ENCODE assay signal across 35 cellular contexts in the genomic region with DNA sequence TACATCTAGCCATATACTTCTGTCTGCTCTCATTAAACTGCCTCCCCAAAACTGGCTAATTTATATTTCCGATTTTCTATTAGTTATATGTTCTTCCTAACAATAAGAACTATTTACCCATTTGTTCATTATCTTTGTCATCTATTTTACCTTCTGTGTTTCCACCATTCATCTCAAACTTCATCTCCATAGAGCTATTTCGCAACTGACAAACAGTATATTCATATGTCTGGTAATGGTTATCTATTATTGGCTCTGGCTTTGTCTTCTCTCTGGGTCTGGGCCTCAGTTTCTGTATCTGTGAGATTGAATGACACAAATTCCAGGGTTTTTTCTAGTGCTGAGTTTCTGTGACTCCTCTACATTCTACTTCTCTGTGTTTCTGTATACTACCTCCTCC. TPM values are rescaled to one million over a fixed set of nuclear protein-coding genes. Genes with fewer than 3 reads are reported as not detected.
"Had no signal": no experiment of that assay in that cellular context is flagged by ENCODE, and none has a peak within 500 bp of the region (broad histone marks: within the 10 kb centered on the region; RNA-seq: fewer than 3 reads in every experiment).

No MANE protein-coding gene starts in this region.

- DNase-seq: activated CD4-positive, alpha-beta memory T cell treated with anti-CD3 and anti-CD28 coated beads, Interleukin-2, amount 10 ng/mL, durations not matched to agents 7 days and 5 days; activated CD4-positive, alpha-beta T cell treated with anti-CD3 and anti-CD28 coated beads for 1 hour; activated CD4-positive, alpha-beta T cell treated with anti-CD3 and anti-CD28 coated beads for 36 hours; activated CD4-positive, alpha-beta T cell treated with anti-CD3 and anti-CD28 coated beads for 48 hours; activated CD4-positive, alpha-beta T cell treated with anti-CD3 and anti-CD28 coated beads, Interleukin-2, amount 10 ng/mL, durations not matched to agents 7 days and 5 days; activated CD4-positive, alpha-beta T cell treated with anti-CD3 and anti-CD28 coated beads, Interleukin-2, amount 50 U/mL, for 48 hours; activated CD4-positive, CD25-positive, alpha-beta regulatory T cell; activated CD8-positive, alpha-beta memory T cell treated with anti-CD3 and anti-CD28 coated beads, Interleukin-2, amount 10 ng/mL, durations not matched to agents 7 days and 5 days; activated CD8-positive, alpha-beta T cell treated with anti-CD3 and anti-CD28 coated beads, Interleukin-2, amount 10 ng/mL, durations not matched to agents 7 days and 5 days; activated effector memory CD4-positive, alpha-beta T cell treated with Interleukin-2 at 50 U/mL for 16 hours; activated gamma-delta T cell; activated naive CD4-positive, alpha-beta T cell treated with Interleukin-2 at 50 U/mL for 16 hours; activated naive CD8-positive, alpha-beta T cell treated with anti-CD3 and anti-CD28 coated beads, Interleukin-2, amount 10 ng/mL, durations not matched to agents 7 days and 5 days; activated naive CD8-positive, alpha-beta T cell treated with anti-CD3 and anti-CD28 coated beads, Interleukin-2, amount 50 U/mL, for 24 hours; activated T-cell treated with anti-CD3 and anti-CD28 coated beads, Interleukin-2, amount 50 U/mL, for 24 hours; aorta; body of pancreas; brain microvascular endothelial cell; central memory CD4-positive, alpha-beta T cell; T-helper 2 cell; T-helper 9 cell; WERI-Rb-1 had no signal

- H3K4me1 ChIP-seq: breast epithelium had no signal

- ATAC-seq: activated CD4-positive, alpha-beta T cell treated with anti-CD3 and anti-CD28 coated beads for 36 hours; activated CD4-positive, CD25-positive, alpha-beta regulatory T cell treated with anti-CD3 and anti-CD28 coated beads, Interleukin-2, amount 50 U/mL, for 24 hours; activated CD8-positive, alpha-beta memory T cell treated with anti-CD3 and anti-CD28 coated beads, Interleukin-2, amount 10 ng/mL, durations not matched to agents 7 days and 5 days; activated CD8-positive, alpha-beta T cell treated with anti-CD3 and anti-CD28 coated beads, Interleukin-2, amount 10 ng/mL, durations not matched to agents 7 days and 5 days; activated naive CD8-positive, alpha-beta T cell treated with anti-CD3 and anti-CD28 coated beads, Interleukin-2, amount 50 U/mL, for 24 hours; body of pancreas; WTC11 had no signal

- H3K4me3 ChIP-seq: body of pancreas, breast epithelium had no signal

- H3K27ac Mint-ChIP-seq: activated CD4-positive, alpha-beta memory T cell treated with anti-CD3 and anti-CD28 coated beads, Interleukin-2, amount 10 ng/mL, durations not matched to agents 7 days and 5 days; activated CD4-positive, alpha-beta T cell treated with anti-CD3 and anti-CD28 coated beads for 36 hours; activated CD4-positive, alpha-beta T cell treated with anti-CD3 and anti-CD28 coated beads, Interleukin-2, amount 10 ng/mL, durations not matched to agents 7 days and 5 days; activated CD8-positive, alpha-beta memory T cell treated with anti-CD3 and anti-CD28 coated beads, Interleukin-2, amount 10 ng/mL, durations not matched to agents 7 days and 5 days; activated CD8-positive, alpha-beta T cell treated with anti-CD3 and anti-CD28 coated beads, Interleukin-2, amount 10 ng/mL, durations not matched to agents 7 days and 5 days; activated naive CD4-positive, alpha-beta T cell treated with anti-CD3 and anti-CD28 coated beads, Interleukin-2, amount 10 ng/mL, durations not matched to agents 7 days and 5 days; activated naive CD4-positive, alpha-beta T cell treated with anti-CD3 and anti-CD28 coated beads, Interleukin-2, amount 50 U/mL, for 24 hours; activated naive CD8-positive, alpha-beta T cell; activated naive CD8-positive, alpha-beta T cell treated with anti-CD3 and anti-CD28 coated beads, Interleukin-2, amount 10 ng/mL, durations not matched to agents 7 days and 5 days; activated naive CD8-positive, alpha-beta T cell treated with anti-CD3 and anti-CD28 coated beads, Interleukin-2, amount 50 U/mL, for 24 hours; activated T-cell treated with anti-CD3 and anti-CD28 coated beads, Interleukin-2, amount 50 U/mL, for 24 hours; activated T-helper 2 cell treated with anti-CD3 and anti-CD28 coated beads, Interferon-gamma antibody, Interleukin-2, Interleukin-4, amounts not matched to agents 10 μg/mL and 5 μg/mL and 100 μg/mL, durations not matched to agents 14 hours and 24 hours and 36 hours; T-helper 1 cell treated with Interleukin-12 subunit alpha and Interleukin-12 subunit beta and Interleukin-4 antibody, amounts not matched to agents 30 μg/mL and 1 μg/mL, for 36 hours; T-helper 2 cell treated with Interferon-gamma antibody and Interleukin-4, amounts not matched to agents 5 μg/mL and 100 μg/mL, for 36 hours; WTC11 had no signal

- H3K9me3 Mint-ChIP-seq: activated CD4-positive, alpha-beta memory T cell treated with anti-CD3 and anti-CD28 coated beads, Interleukin-2, amount 10 ng/mL, durations not matched to agents 7 days and 5 days; activated CD4-positive, alpha-beta T cell treated with anti-CD3 and anti-CD28 coated beads, Interleukin-2, amount 10 ng/mL, durations not matched to agents 7 days and 5 days; activated naive CD4-positive, alpha-beta T cell treated with anti-CD3 and anti-CD28 coated beads, Interleukin-2, amount 10 ng/mL, durations not matched to agents 7 days and 5 days; activated naive CD4-positive, alpha-beta T cell treated with anti-CD3 and anti-CD28 coated beads, Interleukin-2, amount 50 U/mL, for 24 hours; activated naive CD8-positive, alpha-beta T cell treated with anti-CD3 and anti-CD28 coated beads, Interleukin-2, amount 10 ng/mL, durations not matched to agents 7 days and 5 days; activated naive CD8-positive, alpha-beta T cell treated with anti-CD3 and anti-CD28 coated beads, Interleukin-2, amount 50 U/mL, for 24 hours; activated T-cell treated with anti-CD3 and anti-CD28 coated beads, Interleukin-2, amount 50 U/mL, for 24 hours; activated T-helper 2 cell treated with anti-CD3 and anti-CD28 coated beads, Interferon-gamma antibody, Interleukin-2, Interleukin-4, amounts not matched to agents 10 μg/mL and 5 μg/mL and 100 μg/mL, durations not matched to agents 14 hours and 24 hours and 36 hours; T-helper 1 cell treated with Interleukin-12 subunit alpha and Interleukin-12 subunit beta and Interleukin-4 antibody, amounts not matched to agents 30 μg/mL and 1 μg/mL, for 36 hours; T-helper 2 cell treated with Interferon-gamma antibody and Interleukin-4, amounts not matched to agents 5 μg/mL and 100 μg/mL, for 36 hours; WTC11 had no signal

- H3K36me3 Mint-ChIP-seq: activated CD8-positive, alpha-beta memory T cell treated with anti-CD3 and anti-CD28 coated beads, Interleukin-2, amount 10 ng/mL, durations not matched to agents 7 days and 5 days; activated naive CD4-positive, alpha-beta T cell treated with anti-CD3 and anti-CD28 coated beads, Interleukin-2, amount 10 ng/mL, durations not matched to agents 7 days and 5 days; activated naive CD4-positive, alpha-beta T cell treated with anti-CD3 and anti-CD28 coated beads, Interleukin-2, amount 50 U/mL, for 24 hours; activated naive CD8-positive, alpha-beta T cell; activated naive CD8-positive, alpha-beta T cell treated with anti-CD3 and anti-CD28 coated beads, Interleukin-2, amount 10 ng/mL, durations not matched to agents 7 days and 5 days had no signal

- H3K36me3 ChIP-seq: brain microvascular endothelial cell, breast epithelium had no signal

- H3K27ac ChIP-seq: body of pancreas, brain microvascular endothelial cell, breast epithelium, WERI-Rb-1 had no signal

- H3K9me3 ChIP-seq: body of pancreas, breast epithelium had no signal

- H3K4me3 Mint-ChIP-seq: activated CD4-positive, alpha-beta memory T cell treated with anti-CD3 and anti-CD28 coated beads, Interleukin-2, amount 10 ng/mL, durations not matched to agents 7 days and 5 days; activated CD4-positive, alpha-beta T cell treated with anti-CD3 and anti-CD28 coated beads for 36 hours; activated CD4-positive, alpha-beta T cell treated with anti-CD3 and anti-CD28 coated beads, Interleukin-2, amount 10 ng/mL, durations not matched to agents 7 days and 5 days; activated CD8-positive, alpha-beta memory T cell treated with anti-CD3 and anti-CD28 coated beads, Interleukin-2, amount 10 ng/mL, durations not matched to agents 7 days and 5 days; activated CD8-positive, alpha-beta T cell treated with anti-CD3 and anti-CD28 coated beads, Interleukin-2, amount 10 ng/mL, durations not matched to agents 7 days and 5 days; activated naive CD4-positive, alpha-beta T cell treated with anti-CD3 and anti-CD28 coated beads, Interleukin-2, amount 10 ng/mL, durations not matched to agents 7 days and 5 days; activated naive CD4-positive, alpha-beta T cell treated with anti-CD3 and anti-CD28 coated beads, Interleukin-2, amount 50 U/mL, for 24 hours; activated naive CD8-positive, alpha-beta T cell; activated naive CD8-positive, alpha-beta T cell treated with anti-CD3 and anti-CD28 coated beads, Interleukin-2, amount 10 ng/mL, durations not matched to agents 7 days and 5 days; activated naive CD8-positive, alpha-beta T cell treated with anti-CD3 and anti-CD28 coated beads, Interleukin-2, amount 50 U/mL, for 24 hours; activated T-cell treated with anti-CD3 and anti-CD28 coated beads, Interleukin-2, amount 50 U/mL, for 24 hours; T-helper 1 cell treated with Interleukin-12 subunit alpha and Interleukin-12 subunit beta and Interleukin-4 antibody, amounts not matched to agents 30 μg/mL and 1 μg/mL, for 36 hours; T-helper 2 cell treated with Interferon-gamma antibody and Interleukin-4, amounts not matched to agents 5 μg/mL and 100 μg/mL, for 36 hours; WTC11 had no signal

- FAIRE-seq: astrocyte, TTC549 had no signal

RNA-seq across cellular contexts. Expression of gene EMX1, which starts 9.7 kb away (rescaled TPM):
- total RNA-seq: activated CD4-positive, alpha-beta memory T cell treated with anti-CD3 and anti-CD28 coated beads, Interleukin-2, amount 10 ng/mL, durations not matched to agents 7 days and 5 days; activated CD4-positive, alpha-beta T cell treated with anti-CD3 and anti-CD28 coated beads for 36 hours; activated CD4-positive, alpha-beta T cell treated with anti-CD3 and anti-CD28 coated beads, Interleukin-2, amount 10 ng/mL, durations not matched to agents 7 days and 5 days; activated CD8-positive, alpha-beta memory T cell treated with anti-CD3 and anti-CD28 coated beads, Interleukin-2, amount 10 ng/mL, durations not matched to agents 7 days and 5 days; activated CD8-positive, alpha-beta T cell treated with anti-CD3 and anti-CD28 coated beads, Interleukin-2, amount 10 ng/mL, durations not matched to agents 7 days and 5 days; activated naive CD8-positive, alpha-beta T cell treated with anti-CD3 and anti-CD28 coated beads, Interleukin-2, amount 10 ng/mL, durations not matched to agents 7 days and 5 days; activated T-helper 2 cell treated with anti-CD3 and anti-CD28 coated beads, Interferon-gamma antibody, Interleukin-2, Interleukin-4, amounts not matched to agents 10 μg/mL and 5 μg/mL and 100 μg/mL, durations not matched to agents 14 hours and 24 hours and 36 hours; aorta; cardiac septum; cerebellum had no signal
- polyA plus RNA-seq: aorta had no signal
